Comparison of ENCODE assay signal across 14 cellular contexts in genomic region chr4:138669479-138670165, GRCh38.
DNase-seq lines count a peak whose midpoint lies in the region; ATAC-seq, FAIRE-seq and TF ChIP-seq lines count a peak whose summit lies in the region.
"Had no signal": no experiment of that assay in that cellular context is flagged by ENCODE, and none has a peak within 500 bp of the region (broad histone marks: within the 10 kb centered on the region; RNA-seq: fewer than 3 reads in every experiment).

No MANE protein-coding gene starts in this region.

- H3K9me3 ChIP-seq in astrocyte (ENCODE audit: insufficient read depth, low read depth, low read length) (no peaks in the 10 kb centered on the region), lower lobe of right lung (no peaks in the 10 kb centered on the region)
- H3K9me3 ChIP-seq: HAP-1, vagina had no signal

- peaks cover 7% of the 10 kb centered on the region for H3K9me3 Mint-ChIP-seq in astrocyte (ENCODE audit: unreplicated experiment)
- H3K9me3 Mint-ChIP-seq in activated naive CD4-positive, alpha-beta T cell treated with anti-CD3 and anti-CD28 coated beads for 36 hours = no peaks in the 10 kb centered on the region
- H3K9me3 Mint-ChIP-seq: activated naive CD8-positive, alpha-beta T cell treated with anti-CD3 and anti-CD28 coated beads, Interleukin-2, amount 10 ng/mL, durations not matched to agents 7 days and 5 days had no signal

- peaks cover 2% of the 10 kb centered on the region for H3K27me3 Mint-ChIP-seq in astrocyte (ENCODE audit: low read depth, unreplicated experiment)
- no peaks in the 10 kb centered on the region for H3K27me3 Mint-ChIP-seq in activated naive CD4-positive, alpha-beta T cell treated with anti-CD3 and anti-CD28 coated beads for 36 hours (ENCODE audit: low read depth)
- H3K27me3 Mint-ChIP-seq: activated naive CD8-positive, alpha-beta T cell treated with anti-CD3 and anti-CD28 coated beads, Interleukin-2, amount 10 ng/mL, durations not matched to agents 7 days and 5 days had no signal

- H3K36me3 ChIP-seq in astrocyte (ENCODE audit: insufficient read depth, low read length) (no peaks in the 10 kb centered on the region), lower lobe of right lung (no peaks in the 10 kb centered on the region)
- H3K36me3 ChIP-seq: HAP-1, vagina had no signal

- H3K9ac ChIP-seq in astrocyte (ENCODE audit: low read length) = peak overlapping the region; percentile 19

- peak; percentile 26 for FAIRE-seq in astrocyte (lab: Jason Lieb, UNC)

- H3K4me1 ChIP-seq in astrocyte (ENCODE audit: insufficient read depth, low read length) = peaks cover 21% of the 10 kb centered on the region
- peaks cover 5% of the 10 kb centered on the region for H3K4me1 ChIP-seq in lower lobe of right lung
- H3K4me1 ChIP-seq: HAP-1, vagina had no signal

- intact Hi-C loops in activated naive CD4-positive, alpha-beta T cell treated with anti-CD3 and anti-CD28 coated beads for 36 hours (cut with micrococcal nuclease) = no loop called here
- intact Hi-C loops in lower lobe of right lung (cut with DNase I) = no loop called here

- H3K36me3 Mint-ChIP-seq in astrocyte (ENCODE audit: low read depth, unreplicated experiment) = no peaks in the 10 kb centered on the region
- H3K36me3 Mint-ChIP-seq in activated naive CD4-positive, alpha-beta T cell treated with anti-CD3 and anti-CD28 coated beads for 36 hours (ENCODE audit: low read depth) = no peaks in the 10 kb centered on the region
- H3K36me3 Mint-ChIP-seq: activated naive CD8-positive, alpha-beta T cell treated with anti-CD3 and anti-CD28 coated beads, Interleukin-2, amount 10 ng/mL, durations not matched to agents 7 days and 5 days had no signal

- no peaks in the 10 kb centered on the region for H3K79me2 ChIP-seq in astrocyte (ENCODE audit: insufficient read depth, low read length)

- H3K27ac Mint-ChIP-seq in astrocyte (ENCODE audit: unreplicated experiment) = no peak overlapping the region
- no peak overlapping the region for H3K27ac Mint-ChIP-seq in activated naive CD4-positive, alpha-beta T cell treated with anti-CD3 and anti-CD28 coated beads for 36 hours
- H3K27ac Mint-ChIP-seq: activated naive CD8-positive, alpha-beta T cell treated with anti-CD3 and anti-CD28 coated beads, Interleukin-2, amount 10 ng/mL, durations not matched to agents 7 days and 5 days had no signal

- peak overlapping the region; percentile 48 for H3K4me2 ChIP-seq in astrocyte (ENCODE audit: low read length)

- CTCF ChIA-PET in activated naive CD4-positive, alpha-beta T cell treated with anti-CD3 and anti-CD28 coated beads for 36 hours (lab: Charles Lee) = no interaction called here

- H3K27ac ChIP-seq in astrocyte (ENCODE audit: low read depth, low read length) = peak overlapping the region; percentile 50
- no peak overlapping the region for H3K27ac ChIP-seq in lower lobe of right lung
- H3K27ac ChIP-seq: skin epidermis, vagina had no signal

- no peaks in the 10 kb centered on the region for H4K20me1 ChIP-seq in astrocyte (ENCODE audit: insufficient read depth, low read length)

- H3K27me3 ChIP-seq in astrocyte (ENCODE audit: insufficient read depth, low read length) (no peaks in the 10 kb centered on the region), lower lobe of right lung (ENCODE audit: low read depth) (no peaks in the 10 kb centered on the region)
- H3K27me3 ChIP-seq: vagina had no signal

- no peak overlapping the region for H2AFZ ChIP-seq in astrocyte (ENCODE audit: low read depth, low read length)

- no peak overlapping the region for H3K4me3 Mint-ChIP-seq in astrocyte (ENCODE audit: unreplicated experiment)
- H3K4me3 Mint-ChIP-seq in activated naive CD4-positive, alpha-beta T cell treated with anti-CD3 and anti-CD28 coated beads for 36 hours = no peak overlapping the region
- H3K4me3 Mint-ChIP-seq: activated naive CD8-positive, alpha-beta T cell treated with anti-CD3 and anti-CD28 coated beads, Interleukin-2, amount 10 ng/mL, durations not matched to agents 7 days and 5 days had no signal

- TF ChIP-seq CTCF in astrocyte (IDR thresholded peaks at IDR 0.05; ENCODE audit: insufficient read depth, low read depth, low read length) (no peak), lower lobe of right lung (IDR thresholded peaks at IDR 0.05) (no peak)

- ATAC-seq in GM18867 (IDR thresholded peaks at IDR 0.05; ENCODE audit: unreplicated experiment) (peak; percentile 56), HG03159 (IDR thresholded peaks at IDR 0.05; ENCODE audit: unreplicated experiment) (peak; percentile 63), lower lobe of right lung (no peak), GM18858 (IDR thresholded peaks at IDR 0.05; ENCODE audit: unreplicated experiment) (no peak)
- no peak for ATAC-seq in activated CD4-positive, CD25-positive, alpha-beta regulatory T cell treated with anti-CD3 and anti-CD28 coated beads, Interleukin-2, amount 50 U/mL, for 24 hours

- peak; percentile 98 for DNase-seq in astrocyte (ENCODE audit: low read depth)
- peak; percentile 85 for DNase-seq in renal cortical epithelial cell (ENCODE audit: low read depth)
- no peak for DNase-seq in activated naive CD4-positive, alpha-beta T cell treated with anti-CD3 and anti-CD28 coated beads for 36 hours
- DNase-seq in lower lobe of right lung = no peak
- DNase-seq: activated naive CD8-positive, alpha-beta T cell treated with anti-CD3 and anti-CD28 coated beads, Interleukin-2, amount 10 ng/mL, durations not matched to agents 7 days and 5 days; effector CD8-positive, alpha-beta T cell; NCI-H187 treated with DMSO at 0.1 percent for 48 hours had no signal

- H3K4me3 ChIP-seq in astrocyte (ENCODE audit: insufficient read depth, low read depth, low read length) = no peak overlapping the region
- H3K4me3 ChIP-seq in lower lobe of right lung = no peak overlapping the region
- H3K4me3 ChIP-seq: HAP-1, skin epidermis, vagina had no signal

- H3K4me1 Mint-ChIP-seq in astrocyte (ENCODE audit: low read depth, unreplicated experiment) = peaks cover 46% of the 10 kb centered on the region
- H3K4me1 Mint-ChIP-seq in activated naive CD4-positive, alpha-beta T cell treated with anti-CD3 and anti-CD28 coated beads for 36 hours (ENCODE audit: low read depth) = no peaks in the 10 kb centered on the region
- H3K4me1 Mint-ChIP-seq: activated naive CD8-positive, alpha-beta T cell treated with anti-CD3 and anti-CD28 coated beads, Interleukin-2, amount 10 ng/mL, durations not matched to agents 7 days and 5 days had no signal

Comparison
In these comparisons a context has a peak if more than half of its experiments do, and no peak if none do; other contexts are left out.
1. ATAC-seq: peak in GM18867 (single experiment) and HG03159 (single experiment); none in activated CD4-positive, CD25-positive, alpha-beta regulatory T cell treated with anti-CD3 and anti-CD28 coated beads, Interleukin-2, amount 50 U/mL, for 24 hours (0 of 2), lower lobe of right lung (0 of 2) and GM18858 (single experiment).
2. DNase-seq: peak in astrocyte (single experiment) and renal cortical epithelial cell (single experiment); none in activated naive CD4-positive, alpha-beta T cell treated with anti-CD3 and anti-CD28 coated beads for 36 hours (single experiment) and lower lobe of right lung (single experiment).